10 cellular contexts compared by ENCODE assay signal in the genomic region with DNA sequence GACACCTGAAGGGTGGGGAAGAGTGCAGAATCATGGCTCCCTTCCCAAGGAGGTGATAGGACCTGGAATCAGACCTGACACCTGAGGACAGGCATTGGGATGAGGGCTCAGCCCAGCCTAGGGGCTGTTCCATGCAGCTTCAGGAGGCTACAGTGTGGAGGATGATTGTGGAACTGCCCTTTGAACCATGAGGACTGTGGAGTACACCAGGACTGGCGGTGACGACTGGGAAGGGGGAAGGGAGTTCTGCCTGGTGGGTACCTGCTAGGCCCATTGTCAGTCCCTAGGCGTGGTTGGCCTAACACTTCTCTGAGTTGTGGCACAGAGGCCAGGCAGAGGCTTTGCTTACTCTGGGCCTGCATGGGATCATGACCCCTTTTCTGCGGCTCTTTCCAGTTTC.
DNase-seq lines count a peak whose midpoint lies in the region; ATAC-seq and TF ChIP-seq lines count a peak whose summit lies in the region.
"Had no signal": no experiment of that assay in that cellular context is flagged by ENCODE, and none has a peak within 500 bp of the region (broad histone marks: within the 10 kb centered on the region; RNA-seq: fewer than 3 reads in every experiment).

No MANE protein-coding gene starts in this region.

- no peaks in the 10 kb centered on the region for H3F3A ChIP-seq in Loucy (ENCODE audit: low read depth)

- H3K4me1 ChIP-seq in A673 (ENCODE audit: insufficient read depth, low read length, poor library complexity, severe bottlenecking) (peaks cover 14% of the 10 kb centered on the region), Loucy (ENCODE audit: insufficient read depth, low read length, poor library complexity, severe bottlenecking) (peaks cover 36% of the 10 kb centered on the region)

- H3K36me3 Mint-ChIP-seq in effector memory CD8-positive, alpha-beta T cell (ENCODE audit: insufficient read depth) = peaks cover 6% of the 10 kb centered on the region
- no peaks in the 10 kb centered on the region for H3K36me3 Mint-ChIP-seq in neural crest cell (ENCODE audit: low read depth)

- peak overlapping the region; percentile 87 to 94 for H3K27ac Mint-ChIP-seq in effector memory CD8-positive, alpha-beta T cell
- H3K27ac Mint-ChIP-seq in neural crest cell (ENCODE audit: unreplicated experiment) = peak overlapping the region; percentile 60

- peak overlapping the region; percentile 54 for H3K27ac ChIP-seq in A673 (ENCODE audit: low read depth, low read length, poor library complexity, severe bottlenecking)
- H3K27ac ChIP-seq: KMS-11 had no signal

- BruUV-seq in A673 (replicated peaks; lab: Mats Ljungman, UMichigan) = no TSS peak

- no peaks in the 10 kb centered on the region for H3K9me3 ChIP-seq in A673 (ENCODE audit: low read depth, low read length, poor library complexity, severe bottlenecking)
- H3K9me3 ChIP-seq in Loucy (ENCODE audit: insufficient read depth, low read depth, low read length) = no peaks in the 10 kb centered on the region

- CTCF ChIA-PET in A673 (lab: Charles Lee) = no interaction called here

- H3K4me3 ChIP-seq in A673 (ENCODE audit: low read depth, low read length, poor library complexity, severe bottlenecking) = no peak overlapping the region
- H3K4me3 ChIP-seq in Loucy (ENCODE audit: low read length, poor library complexity, severe bottlenecking) = no peak overlapping the region

- POLR2A ChIA-PET in A673 (lab: Charles Lee; ENCODE audit: low non-redundant PET) = no interaction called here

- intact Hi-C loops in A673 (cut with micrococcal nuclease; ENCODE audit: unreplicated experiment) = no loop called here

- H3K4me2 ChIP-seq in Loucy (ENCODE audit: low read depth, low read length, poor library complexity, severe bottlenecking) = no peak overlapping the region
- H3K4me2 ChIP-seq: KMS-11 had no signal

- no peaks in the 10 kb centered on the region for H3K36me3 ChIP-seq in A673 (ENCODE audit: insufficient read depth, low read length, poor library complexity, severe bottlenecking)
- no peaks in the 10 kb centered on the region for H3K36me3 ChIP-seq in Loucy (ENCODE audit: insufficient read depth, low read length)

- DNase-seq in A673 (ENCODE audit: low spot score) (no peak), neural crest cell (ENCODE audit: low read depth, low spot score) (no peak), NCI-H524 treated with DMSO at 0.1 percent for 48 hours (lab: John Stamatoyannopoulos, UW) (no peak), DMS 273 (lab: John Stamatoyannopoulos, UW; ENCODE audit: unreplicated experiment) (no peak)
- no peak for DNase-seq in effector memory CD8-positive, alpha-beta T cell
- DNase-seq: activated CD4-positive, alpha-beta T cell treated with anti-CD3 and anti-CD28 coated beads, Interleukin-2, amount 50 U/mL, for 1 hour had no signal

- no peaks in the 10 kb centered on the region for H3K9me2 ChIP-seq in Loucy (replicated peaks; ENCODE audit: low read depth, low read length)

- no peak for TF ChIP-seq POLR2A in GM18505 (IDR thresholded peaks at IDR 0.05; ENCODE audit: borderline replicate concordance, extremely low read depth, insufficient read depth, insufficient read length)

- H3K4me3 Mint-ChIP-seq in effector memory CD8-positive, alpha-beta T cell = peak overlapping the region; percentile 43 to 74
- H3K4me3 Mint-ChIP-seq in neural crest cell = no peak overlapping the region

- TF ChIP-seq CTCF in A673 (conservative IDR thresholded peaks at IDR 0.05; ENCODE audit: low read depth, low read length) (no peak), Loucy (conservative IDR thresholded peaks at IDR 0.05; ENCODE audit: low read length) (no peak), neural crest cell (conservative IDR thresholded peaks at IDR 0.05) (no peak)

- H3K9ac ChIP-seq in Loucy (ENCODE audit: low read depth, low read length, poor library complexity, severe bottlenecking) = peak overlapping the region; percentile 13
- H3K9ac ChIP-seq: KMS-11 had no signal

- ATAC-seq in effector memory CD8-positive, alpha-beta T cell (replicated peaks) = no peak
- ATAC-seq in GM21786 (IDR thresholded peaks at IDR 0.05; ENCODE audit: unreplicated experiment) (no peak), GM18505 (IDR thresholded peaks at IDR 0.05; ENCODE audit: unreplicated experiment) (no peak)

- no peaks in the 10 kb centered on the region for H3K9me3 Mint-ChIP-seq in effector memory CD8-positive, alpha-beta T cell
- H3K9me3 Mint-ChIP-seq in neural crest cell = no peaks in the 10 kb centered on the region

- H2AFZ ChIP-seq in Loucy (ENCODE audit: low read length) = no peak overlapping the region

- H3K27me3 ChIP-seq in A673 (replicated peaks; ENCODE audit: insufficient read depth, low read depth, low read length, poor library complexity) (no peaks in the 10 kb centered on the region), Loucy (ENCODE audit: insufficient read depth, low read length, poor library complexity, severe bottlenecking) (no peaks in the 10 kb centered on the region)

- peaks cover 90% of the 10 kb centered on the region for H3K79me2 ChIP-seq in Loucy (ENCODE audit: insufficient read depth, low read length)

- H3K4me1 Mint-ChIP-seq in effector memory CD8-positive, alpha-beta T cell (ENCODE audit: low read depth in 2 of 2) = peaks cover 74 to 81% of the 10 kb centered on the region in 2 donors
- H3K4me1 Mint-ChIP-seq in neural crest cell = peaks cover 35% of the 10 kb centered on the region

- peaks cover 35% of the 10 kb centered on the region for H4K20me1 ChIP-seq in Loucy (ENCODE audit: insufficient read depth, low read length, poor library complexity, severe bottlenecking)

- no peaks in the 10 kb centered on the region for H3K27me3 Mint-ChIP-seq in effector memory CD8-positive, alpha-beta T cell
- no peaks in the 10 kb centered on the region for H3K27me3 Mint-ChIP-seq in neural crest cell (ENCODE audit: low read depth)
